In genomic region chr21:46295996-46296752, GRCh38 we compare ENCODE assay signal across 8 cellular contexts. TPM values are rescaled to one million over a fixed set of nuclear protein-coding genes. Genes with fewer than 3 reads are reported as not detected.
A peak's percentile ranks its signal among the peaks of the same experiment; 100 is the strongest.
DNase-seq lines count a peak whose midpoint lies in the region; TF ChIP-seq lines count a peak whose summit lies in the region.

No MANE protein-coding gene starts in this region.

- H3K27ac ChIP-seq in left ventricle myocardium inferior (replicated peaks) = peak overlapping the region; percentile 86
- H3K27ac ChIP-seq in smooth muscle cell (ENCODE audit: low read depth) = peak overlapping the region; percentile 82

- H3K36me3 ChIP-seq in left ventricle myocardium inferior = peaks cover 19% of the 10 kb centered on the region
- no peaks in the 10 kb centered on the region for H3K36me3 ChIP-seq in smooth muscle cell (ENCODE audit: low read depth)

- no peak overlapping the region for H3K27ac Mint-ChIP-seq in type B pancreatic cell

- H3K36me3 Mint-ChIP-seq in type B pancreatic cell = peaks cover 19% of the 10 kb centered on the region

- intact Hi-C loops in left ventricle myocardium inferior (cut with micrococcal nuclease) = no loop called here

- H3K4me1 Mint-ChIP-seq in type B pancreatic cell (ENCODE audit: unreplicated experiment) = peaks cover 4% of the 10 kb centered on the region

- 57% methylated on average over 27 of the region's 29 CpGs for WGBS in smooth muscle cell (ENCODE audit: low lambda C conversion rate)

- peaks cover 3% of the 10 kb centered on the region for H3K27me3 Mint-ChIP-seq in type B pancreatic cell

- no peak overlapping the region for H3K4me3 Mint-ChIP-seq in type B pancreatic cell

- no peaks in the 10 kb centered on the region for H3F3A ChIP-seq in smooth muscle cell (ENCODE audit: low read depth)

- H3K4me1 ChIP-seq in left ventricle myocardium inferior (peaks cover 34% of the 10 kb centered on the region), smooth muscle cell (ENCODE audit: low read depth) (peaks cover 10% of the 10 kb centered on the region)

- H3K4me3 ChIP-seq in left ventricle myocardium inferior = peak overlapping the region; percentile 70
- no peak overlapping the region for H3K4me3 ChIP-seq in smooth muscle cell

- H3K9me3 Mint-ChIP-seq in type B pancreatic cell = no peaks in the 10 kb centered on the region

- H4K20me1 ChIP-seq in smooth muscle cell (ENCODE audit: low read depth) = no peaks in the 10 kb centered on the region

- H2AFZ ChIP-seq in smooth muscle cell (ENCODE audit: low read depth) = no peak overlapping the region

- H3K27me3 ChIP-seq in left ventricle myocardium inferior (ENCODE audit: low read depth) (peaks cover 9% of the 10 kb centered on the region), smooth muscle cell (ENCODE audit: low read depth) (no peaks in the 10 kb centered on the region)

- DNase-seq in CMK (ENCODE audit: low read depth) (peak; percentile 66), NCI-H146 treated with DMSO at 0.1 percent for 48 hours (lab: John Stamatoyannopoulos, UW; ENCODE audit: unreplicated experiment) (peak; percentile 76), left ventricle myocardium inferior (peak; percentile 92), smooth muscle cell (lab: John Stamatoyannopoulos, UW; ENCODE audit: unreplicated experiment) (no peak), type B pancreatic cell (ENCODE audit: extremely low spot score, unreplicated experiment) (no peak), NCI-H2196 treated with DMSO at 0.1 percent for 48 hours (lab: John Stamatoyannopoulos, UW; ENCODE audit: unreplicated experiment) (no peak), amniotic stem cell (lab: John Stamatoyannopoulos, UW) (no peak)
- DNase-seq in activated T-cell treated with anti-CD3 and anti-CD28 coated beads, Interleukin-2, amount 50 U/mL, for 48 hours = peak; percentile 70 to 71

- H3K79me2 ChIP-seq in smooth muscle cell (ENCODE audit: low read depth) = no peaks in the 10 kb centered on the region

- H3K9me3 ChIP-seq in left ventricle myocardium inferior (replicated peaks) = no peaks in the 10 kb centered on the region
- H3K9me3 ChIP-seq in smooth muscle cell (replicated peaks; ENCODE audit: low read depth) = no peaks in the 10 kb centered on the region

- H3K4me2 ChIP-seq in smooth muscle cell = peak overlapping the region; percentile 29

- TF ChIP-seq CTCF in left ventricle myocardium inferior (IDR thresholded peaks at IDR 0.05; ENCODE audit: borderline replicate concordance) (no peak), smooth muscle cell (IDR thresholded peaks at IDR 0.05; ENCODE audit: borderline replicate concordance, insufficient read depth, poor library complexity, severe bottlenecking) (no peak), type B pancreatic cell (conservative IDR thresholded peaks at IDR 0.05) (no peak)

- no peak overlapping the region for H3K9ac ChIP-seq in smooth muscle cell (ENCODE audit: low read depth)

RNA-seq across cellular contexts. Expression of gene YBEY, which starts 10.0 kb away (rescaled TPM):
- total RNA-seq in left ventricle myocardium inferior = 17.1 TPM
- total RNA-seq in smooth muscle cell = 20.3 and 31.1 TPM in 2 replicates
- 22.0 and 24.1 TPM in 2 replicates for polyA plus RNA-seq in smooth muscle cell
- total RNA-seq in type B pancreatic cell (ENCODE audit: low replicate concordance) = 17.9 and 20.0 TPM in 2 replicates

RNA-seq across cellular contexts. Expression of gene MCM3AP, which starts 10.8 kb away (rescaled TPM):
- total RNA-seq in left ventricle myocardium inferior (58.8 TPM), smooth muscle cell (51.5 and 61.6 TPM in 2 replicates), type B pancreatic cell (ENCODE audit: low replicate concordance) (89.9 and 120 TPM in 2 replicates)
- polyA plus RNA-seq in smooth muscle cell = 38.4 and 39.2 TPM in 2 replicates

RNA-seq across cellular contexts. Expression of gene C21orf58, which starts 27.5 kb away (rescaled TPM):
- total RNA-seq in left ventricle myocardium inferior (1.5 TPM), smooth muscle cell (2.1 and 4.5 TPM in 2 replicates), type B pancreatic cell (ENCODE audit: low replicate concordance) (14.0 and 36.6 TPM in 2 replicates)
- polyA plus RNA-seq in smooth muscle cell = 3.9 and 4.9 TPM in 2 replicates

RNA-seq across cellular contexts. Expression of gene PCNT, which starts 27.8 kb away (rescaled TPM):
- total RNA-seq in left ventricle myocardium inferior (36.3 TPM), smooth muscle cell (9.3 and 13.1 TPM in 2 replicates), type B pancreatic cell (ENCODE audit: low replicate concordance) (30.8 and 50.3 TPM in 2 replicates)
- 10.8 and 19.1 TPM in 2 replicates for polyA plus RNA-seq in smooth muscle cell

Comparison
In these comparisons a context has a peak if more than half of its experiments do, and no peak if none do; other contexts are left out.
1. DNase-seq: peak in CMK (single experiment), NCI-H146 treated with DMSO at 0.1 percent for 48 hours (single experiment), activated T-cell treated with anti-CD3 and anti-CD28 coated beads, Interleukin-2, amount 50 U/mL, for 48 hours (2 of 2) and left ventricle myocardium inferior (single experiment); none in smooth muscle cell (single experiment), type B pancreatic cell (single experiment), NCI-H2196 treated with DMSO at 0.1 percent for 48 hours (single experiment) and amniotic stem cell (single experiment).